In the genomic region with DNA sequence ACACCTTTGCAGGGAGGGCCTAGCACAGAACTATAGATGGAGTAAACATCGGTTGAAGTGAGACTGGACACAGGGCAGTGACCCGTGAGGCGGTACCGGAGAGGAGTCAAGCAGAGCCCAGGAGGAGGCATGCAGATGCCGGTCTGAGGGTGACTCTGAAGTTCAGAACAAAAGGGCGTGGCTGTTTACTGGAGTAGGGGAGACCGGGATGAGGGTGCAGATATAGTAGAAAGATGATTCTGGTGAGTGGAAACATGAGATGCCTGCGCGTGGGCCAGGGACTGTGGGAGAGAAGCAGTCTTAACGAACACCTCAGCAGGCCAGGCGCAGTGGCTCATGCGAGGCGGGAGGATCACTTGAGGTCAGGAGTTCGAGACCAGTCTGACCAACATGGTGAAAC, we compare ENCODE assay signal across 8 cellular contexts.
"Had no signal": no experiment of that assay in that cellular context is flagged by ENCODE, and none has a peak within 500 bp of the region (broad histone marks: within the 10 kb centered on the region; RNA-seq: fewer than 3 reads in every experiment).

No MANE protein-coding gene starts in this region.

- ATAC-seq: HCT116, K562 had no signal

- H3K27ac Mint-ChIP-seq: HFFc6 had no signal

- H3K4me3 Mint-ChIP-seq: HFFc6 had no signal

- H3K27ac ChIP-seq: GM23248 had no signal

- H3K36me3 ChIP-seq: HAP-1 had no signal

- DNase-seq: GM23248, GOT3, H7, HFFc6, IMR-90 had no signal

- H3K4me3 ChIP-seq: GM23248, HAP-1, K562 had no signal
